12 cellular contexts compared by ENCODE assay signal in the genomic region with DNA sequence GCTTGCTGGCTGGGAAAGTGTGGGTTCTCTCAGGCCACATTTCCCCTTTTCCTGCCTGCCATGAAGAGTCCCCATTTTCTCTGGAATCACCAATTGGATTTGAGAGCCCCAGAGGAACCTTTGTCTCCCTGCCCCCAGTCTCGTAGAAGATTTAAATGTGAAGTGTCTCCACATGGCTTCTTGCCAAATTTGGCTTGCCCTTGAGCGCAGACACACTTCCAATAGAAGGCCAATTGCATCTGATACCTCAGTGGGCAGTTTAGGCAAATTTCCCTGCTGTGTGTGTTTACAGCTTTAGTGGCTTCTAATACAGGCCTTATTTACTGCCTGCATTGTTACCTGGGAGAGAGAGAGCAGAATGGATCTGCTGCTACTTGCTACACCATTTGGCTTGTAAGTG. TPM values are rescaled to one million over a fixed set of nuclear protein-coding genes. Genes with fewer than 3 reads are reported as not detected.
A peak's percentile ranks its signal among the peaks of the same experiment; 100 is the strongest.
DNase-seq lines count a peak whose midpoint lies in the region; ATAC-seq and TF ChIP-seq lines count a peak whose summit lies in the region.
"Had no signal": no experiment of that assay in that cellular context is flagged by ENCODE, and none has a peak within 500 bp of the region (broad histone marks: within the 10 kb centered on the region; RNA-seq: fewer than 3 reads in every experiment).

No MANE protein-coding gene starts in this region.

- H3K36me3 Mint-ChIP-seq in WTC11 = no peaks in the 10 kb centered on the region

- peaks cover 34 to 51% of the 10 kb centered on the region in 2 donors for H3K4me1 ChIP-seq in neuronal stem cell (ENCODE audit: control insufficient read depth in 2 of 2, insufficient read depth in 1 of 2, low read depth in 1 of 2, low read length in 2 of 2)

- H2BK120ac ChIP-seq in neuronal stem cell (ENCODE audit: low read depth, low read length) = no peak overlapping the region

- H3K27me3 Mint-ChIP-seq in WTC11 (ENCODE audit: low read depth) = peaks cover 6% of the 10 kb centered on the region

- DNase-seq in NCI-H2196 (lab: John Stamatoyannopoulos, UW; ENCODE audit: unreplicated experiment) (peak; percentile 3), NCI-H2196 treated with DMSO at 0.1 percent for 48 hours (lab: John Stamatoyannopoulos, UW; ENCODE audit: unreplicated experiment) (no peak), NCI-H1417 treated with DMSO at 0.1 percent for 48 hours (lab: John Stamatoyannopoulos, UW) (peak; percentile 67), WTC11 (ENCODE audit: low spot score) (no peak), neuronal stem cell (ENCODE audit: low spot score) (no peak), kidney tubule cell (ENCODE audit: low spot score) (no peak)
- DNase-seq: cortex of kidney, foreskin keratinocyte had no signal

- no peak overlapping the region for H3K23ac ChIP-seq in neuronal stem cell (ENCODE audit: low read depth, low read length, poor library complexity)

- no peak overlapping the region for H4K8ac ChIP-seq in neuronal stem cell (ENCODE audit: low read depth, low read length)

- H4K91ac ChIP-seq in neuronal stem cell (ENCODE audit: low read depth, low read length, poor library complexity) = no peak overlapping the region

- H3K4me3 Mint-ChIP-seq in WTC11 = no peak overlapping the region

- peaks cover 63% of the 10 kb centered on the region for H3K4me1 Mint-ChIP-seq in WTC11

- no peak overlapping the region for H2AK5ac ChIP-seq in neuronal stem cell (ENCODE audit: low read depth, low read length)

- no peaks in the 10 kb centered on the region for H3K9me3 Mint-ChIP-seq in WTC11

- H3K27me3 ChIP-seq in neuronal stem cell (ENCODE audit: control insufficient read depth in 3 of 3, insufficient read depth in 3 of 3, low read depth in 1 of 3, low read length in 3 of 3) = no peaks in the 10 kb centered on the region
- H3K27me3 ChIP-seq: foreskin keratinocyte had no signal

- no peak overlapping the region for H3K4ac ChIP-seq in neuronal stem cell (ENCODE audit: low read length)

- H3K36me3 ChIP-seq in neuronal stem cell (replicated peaks in 1 of 2; ENCODE audit: control insufficient read depth in 2 of 2, insufficient read depth in 2 of 2, low read length in 2 of 2) = no peaks in the 10 kb centered on the region

- H2BK15ac ChIP-seq in neuronal stem cell (ENCODE audit: low read length) = no peak overlapping the region

- CTCF ChIA-PET in WTC11 (lab: Charles Lee) = interaction anchor here (0.9 to 1.1 kb wide), 4 partner anchors 30 to 266 kb away, joined by 3 to 4 read pairs (median 3); partner anchors contain the start of gene PSMD11

- H3K9me3 ChIP-seq in neuronal stem cell (replicated peaks in 1 of 2; ENCODE audit: control insufficient read depth in 2 of 2, insufficient read depth in 1 of 2, low read depth in 1 of 2, low read length in 2 of 2) = no peaks in the 10 kb centered on the region

- H2AFZ ChIP-seq in neuronal stem cell (ENCODE audit: low read length) = peak overlapping the region; percentile 0

- no peak overlapping the region for H3K4me3 ChIP-seq in neuronal stem cell (ENCODE audit: low read length in 2 of 2)
- H3K4me3 ChIP-seq: lung had no signal

- H3K27ac Mint-ChIP-seq in WTC11 = no peak overlapping the region; the same call in 1 of the 2 replicates

- no peak overlapping the region for H3K27ac ChIP-seq in neuronal stem cell (replicated peaks; ENCODE audit: low read length)
- H3K27ac ChIP-seq: foreskin keratinocyte had no signal

- no peak for TF ChIP-seq CTCF in WTC11 (IDR thresholded peaks at IDR 0.05)

- no peak overlapping the region for H3K9ac ChIP-seq in neuronal stem cell (ENCODE audit: low read depth, low read length, poor library complexity)

- H3K14ac ChIP-seq in neuronal stem cell (ENCODE audit: low read length) = no peak overlapping the region

- no peak overlapping the region for H3K18ac ChIP-seq in neuronal stem cell (ENCODE audit: low read length)

- POLR2A ChIA-PET in WTC11 (lab: Charles Lee) = no interaction called here

- H3K4me2 ChIP-seq in neuronal stem cell (ENCODE audit: insufficient read depth, low read length, poor library complexity, severe bottlenecking) = no peak overlapping the region

- no peak overlapping the region for H2BK5ac ChIP-seq in neuronal stem cell (ENCODE audit: low read length)

- no peaks in the 10 kb centered on the region for H3K79me1 ChIP-seq in neuronal stem cell (ENCODE audit: low read depth, low read length)

- no peak overlapping the region for H2BK12ac ChIP-seq in neuronal stem cell (ENCODE audit: low read length)

- no CpG with 5 or more reads among the region's 2 CpGs for WGBS in neuronal stem cell (ENCODE audit: extremely low coverage in 2 of 2, insufficient read length in 2 of 2, insufficient replicate concordance in 1 of 2), 2 donors

- ATAC-seq in WTC11 (no peak), HG03039 (IDR thresholded peaks at IDR 0.05; ENCODE audit: unreplicated experiment) (no peak), HG03045 (IDR thresholded peaks at IDR 0.05; ENCODE audit: unreplicated experiment) (no peak)
- ATAC-seq: foreskin keratinocyte, sciatic nerve had no signal

TF ChIP-seq in WTC11, 78 proteins besides CTCF, POLR2A, EP300 and RAD21:
- TF ChIP-seq NFATC4 (CRISPR knock-in tag; IDR thresholded peaks at IDR 0.05) (no peak), ZNF281 (CRISPR knock-in tag; IDR thresholded peaks at IDR 0.05) (no peak), FOXJ3 (CRISPR knock-in tag; IDR thresholded peaks at IDR 0.05; ENCODE audit: borderline replicate concordance) (no peak), PRDM15 (CRISPR knock-in tag; IDR thresholded peaks at IDR 0.05) (no peak), FOXP4 (CRISPR knock-in tag; IDR thresholded peaks at IDR 0.05) (peak; percentile 67), OVOL2 (CRISPR knock-in tag; IDR thresholded peaks at IDR 0.05; ENCODE audit: borderline replicate concordance) (no peak), EMX1 (CRISPR knock-in tag; IDR thresholded peaks at IDR 0.05) (no peak), ZNF121 (CRISPR knock-in tag; IDR thresholded peaks at IDR 0.05) (peak; percentile 38; the same call in 1 of the 2 replicates)

RNA-seq across cellular contexts. Expression of gene CDK5R1, which starts 29.7 kb away (rescaled TPM):
- total RNA-seq in WTC11 (2021) = 9.0 to 9.9 TPM (median 9.2 TPM) in 3 replicates
- 5.4 TPM for polyA plus RNA-seq in neuronal stem cell (2013, experiment 1 of 2)
- 5.2 TPM for polyA plus RNA-seq in neuronal stem cell (2013, experiment 2 of 2)

Comparison
In these comparisons a context has a peak if more than half of its experiments do, and no peak if none do; other contexts are left out.
1. DNase-seq: peak in NCI-H2196 (single experiment) and NCI-H1417 treated with DMSO at 0.1 percent for 48 hours (single experiment); none in NCI-H2196 treated with DMSO at 0.1 percent for 48 hours (single experiment), WTC11 (single experiment), neuronal stem cell (single experiment) and kidney tubule cell (single experiment).